ENCODE assay signal across 20 cellular contexts in the genomic region with DNA sequence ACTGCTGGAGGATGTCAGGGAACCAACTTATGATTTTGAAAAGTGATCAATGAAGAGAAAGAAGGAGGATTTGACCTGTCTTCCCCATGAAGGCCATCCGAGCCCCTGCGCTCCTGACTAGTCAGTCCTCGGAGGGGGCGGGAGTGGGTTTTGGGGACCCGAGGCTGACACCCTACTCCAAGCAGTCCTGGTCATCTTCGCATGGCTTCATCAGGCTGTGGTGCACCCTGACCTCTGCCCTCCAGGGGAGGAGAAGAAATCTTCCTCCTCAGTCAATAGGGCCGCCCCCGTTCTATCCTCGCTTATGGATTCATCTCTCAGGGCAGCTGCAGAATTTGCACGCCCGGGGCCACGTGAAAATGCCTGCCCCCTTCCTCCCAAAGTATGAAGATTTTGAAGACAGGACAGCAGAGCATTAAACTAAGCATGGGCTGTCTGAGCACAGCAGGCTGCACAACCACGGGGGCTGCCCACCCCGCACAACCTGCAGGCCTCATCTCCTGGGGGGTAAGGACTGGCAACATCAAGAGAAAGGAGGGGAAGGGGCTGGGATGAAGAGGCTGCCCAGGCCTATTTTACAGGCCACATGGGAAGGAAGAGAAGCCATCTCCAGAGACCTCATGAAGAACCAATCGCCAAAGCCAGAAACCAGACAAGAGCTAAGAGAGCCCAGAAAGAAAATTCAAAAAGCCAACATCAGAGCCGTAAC.
"Had no signal": no experiment of that assay in that cellular context is flagged by ENCODE, and none has a peak within 500 bp of the region (broad histone marks: within the 10 kb centered on the region; RNA-seq: fewer than 3 reads in every experiment).

No MANE protein-coding gene starts in this region.

- H3K9me3 ChIP-seq: MG63, SK-N-SH had no signal

- ATAC-seq: HepG2 had no signal

- DNase-seq: IMR-90, Karpas-422, KG1, MG63, NCI-H1092, NCI-H1105 treated with DMSO at 0.1 percent for 48 hours, NCI-H1417 treated with DMSO at 0.1 percent for 48 hours, NCI-H146, NCI-H1694 treated with DMSO at 0.1 percent for 48 hours, NCI-H1930, NCI-H2081, NCI-H2107, NCI-H2227 treated with DMSO at 0.1 percent for 48 hours, NCI-H524, NCI-H526 treated with DMSO at 0.1 percent for 48 hours, NCI-H748 treated with DMSO at 0.1 percent for 48 hours, RPMI8226, SHP77, SK-N-SH had no signal

- H3K27me3 ChIP-seq: MG63 had no signal

- H3K36me3 ChIP-seq: MG63 had no signal

- H3K4me2 ChIP-seq: SK-N-SH had no signal

- H3K4me3 ChIP-seq: MG63 had no signal
